ENCODE assay signal across 21 cellular contexts in the genomic region with DNA sequence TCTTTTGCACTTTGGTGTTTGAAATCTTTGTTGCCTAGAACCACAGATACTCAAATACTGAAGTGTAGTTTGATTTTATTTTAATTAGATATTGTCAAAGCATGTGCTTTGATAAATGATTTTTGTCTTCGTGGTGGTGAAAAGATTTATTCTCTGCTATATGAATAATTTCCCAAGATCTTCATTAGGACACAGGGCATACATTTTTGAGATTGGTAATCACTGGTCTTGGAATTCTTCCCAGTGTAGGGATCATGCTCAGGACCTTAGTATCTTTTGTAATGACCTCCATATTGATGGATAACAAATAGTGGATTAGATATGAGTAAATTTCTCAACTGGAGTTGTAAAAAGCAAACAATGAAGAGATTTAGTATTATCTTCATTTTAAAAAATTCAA. TPM values are rescaled to one million over a fixed set of nuclear protein-coding genes. Genes with fewer than 3 reads are reported as not detected.
DNase-seq lines count a peak whose midpoint lies in the region; ATAC-seq, FAIRE-seq and TF ChIP-seq lines count a peak whose summit lies in the region.
"Had no signal": no experiment of that assay in that cellular context is flagged by ENCODE, and none has a peak within 500 bp of the region (broad histone marks: within the 10 kb centered on the region; RNA-seq: fewer than 3 reads in every experiment).

No MANE protein-coding gene starts in this region.

- H4K20me1 ChIP-seq in astrocyte (ENCODE audit: insufficient read depth, low read length): peaks cover 28% of the 10 kb centered on the region

- H3K9me3 Mint-ChIP-seq in astrocyte (ENCODE audit: unreplicated experiment): peaks cover 6% of the 10 kb centered on the region

- 85 to 90% methylated on average over 1 of the region's 1 CpG for WGBS in heart right ventricle, 2 donors
- no CpG with 5 or more reads among the region's 1 CpG for WGBS in trophoblast cell (ENCODE audit: extremely low coverage, insufficient coverage, insufficient read length)

- H3K27ac Mint-ChIP-seq in astrocyte (ENCODE audit: unreplicated experiment): no peak overlapping the region

- H4K91ac ChIP-seq in trophoblast cell (ENCODE audit: low read depth, low read length): no peak overlapping the region

- H3K27ac ChIP-seq in astrocyte (ENCODE audit: low read depth, low read length) (no peak overlapping the region), heart right ventricle (no peak overlapping the region), trophoblast cell (ENCODE audit: low read depth, low read length) (no peak overlapping the region)

- no peak overlapping the region for H3K23ac ChIP-seq in trophoblast cell (ENCODE audit: low read length)

- H3K4me1 ChIP-seq in astrocyte (ENCODE audit: insufficient read depth, low read length): no peaks in the 10 kb centered on the region
- H3K4me1 ChIP-seq in heart right ventricle: no peaks in the 10 kb centered on the region
- H3K4me1 ChIP-seq in trophoblast cell (ENCODE audit: control insufficient read depth in 1 of 2, insufficient read depth in 2 of 2, low read length in 2 of 2): no peaks in the 10 kb centered on the region
- H3K4me1 ChIP-seq: Caco-2 had no signal

- intact Hi-C loops in heart right ventricle (cut with DNase I): loop anchor here in 1 of 10 donors (10.0 kb wide), 1 partner anchor 45 kb away; no protein-coding TSS in a partner anchor

- H3K36me3 Mint-ChIP-seq in astrocyte (ENCODE audit: low read depth, unreplicated experiment): peaks cover 16% of the 10 kb centered on the region

- H3K79me1 ChIP-seq in trophoblast cell (ENCODE audit: low read length): no peaks in the 10 kb centered on the region

- FAIRE-seq in astrocyte (lab: Jason Lieb, UNC): peak; percentile 43
- FAIRE-seq in frontal cortex (lab: Jason Lieb, UNC): no peak
- FAIRE-seq: GM12891, GM18507, H1, HepG2 had no signal

- H2AFZ ChIP-seq in astrocyte (ENCODE audit: low read depth, low read length): no peak overlapping the region
- no peak overlapping the region for H2AFZ ChIP-seq in trophoblast cell (ENCODE audit: insufficient read depth, low read length, poor library complexity)

- no peak overlapping the region for H3K4me3 Mint-ChIP-seq in astrocyte (ENCODE audit: unreplicated experiment)

- H3K4me1 Mint-ChIP-seq in astrocyte (ENCODE audit: low read depth, unreplicated experiment): peaks cover 2% of the 10 kb centered on the region

- no peak overlapping the region for H3K4ac ChIP-seq in trophoblast cell (ENCODE audit: low read depth, low read length)

- no peak overlapping the region for H2BK120ac ChIP-seq in trophoblast cell (ENCODE audit: insufficient read depth, low read length, poor library complexity)

- H3K18ac ChIP-seq in trophoblast cell (ENCODE audit: low read length): no peak overlapping the region

- H3K27me3 Mint-ChIP-seq in astrocyte (ENCODE audit: low read depth, unreplicated experiment): no peaks in the 10 kb centered on the region

- no peak overlapping the region for H4K8ac ChIP-seq in trophoblast cell (ENCODE audit: low read depth, low read length)

- H2BK5ac ChIP-seq in trophoblast cell (ENCODE audit: low read depth, low read length, poor library complexity): no peak overlapping the region

- no peak overlapping the region for H2AK5ac ChIP-seq in trophoblast cell (ENCODE audit: low read length)

- H3K9ac ChIP-seq in astrocyte (ENCODE audit: low read length) (no peak overlapping the region), trophoblast cell (ENCODE audit: low read length) (no peak overlapping the region)

- peaks cover 34% of the 10 kb centered on the region for H3K36me3 ChIP-seq in astrocyte (ENCODE audit: insufficient read depth, low read length)
- peaks cover 0 to 100% (median 35%) of the 10 kb centered on the region in 9 donors for H3K36me3 ChIP-seq in heart right ventricle
- peaks cover 10 to 14% of the 10 kb centered on the region in 2 experiments for H3K36me3 ChIP-seq in trophoblast cell (ENCODE audit: control insufficient read depth in 1 of 2, insufficient read depth in 2 of 2, low read length in 2 of 2)

- H3K4me3 ChIP-seq in AG10803 (ENCODE audit: low read length) (no peak overlapping the region), astrocyte (ENCODE audit: insufficient read depth, low read depth, low read length) (no peak overlapping the region), fibroblast of the aortic adventitia (ENCODE audit: low read depth, low read length) (no peak overlapping the region), heart right ventricle (no peak overlapping the region), trophoblast cell (ENCODE audit: low read depth, low read length) (no peak overlapping the region)

- H3K14ac ChIP-seq in trophoblast cell (ENCODE audit: low read length): no peak overlapping the region

- H3K4me2 ChIP-seq in astrocyte (ENCODE audit: low read length): no peak overlapping the region
- H3K4me2 ChIP-seq in trophoblast cell (ENCODE audit: low read length): no peak overlapping the region

- H4K12ac ChIP-seq in trophoblast cell (ENCODE audit: low read depth, low read length): no peak overlapping the region

- peaks cover 2% of the 10 kb centered on the region for H3K9me3 ChIP-seq in astrocyte (ENCODE audit: insufficient read depth, low read depth, low read length)
- peaks cover 0 to 20% (median 14%) of the 10 kb centered on the region in 11 donors for H3K9me3 ChIP-seq in heart right ventricle
- no peaks in the 10 kb centered on the region for H3K9me3 ChIP-seq in trophoblast cell (ENCODE audit: insufficient read depth, low read depth, low read length)
- H3K9me3 ChIP-seq: Caco-2 had no signal

- TF ChIP-seq CTCF in AG10803 (conservative IDR thresholded peaks at IDR 0.05; ENCODE audit: low read length) (no peak), astrocyte (IDR thresholded peaks at IDR 0.05; ENCODE audit: insufficient read depth, low read depth, low read length) (no peak), fibroblast of the aortic adventitia (IDR thresholded peaks at IDR 0.05; ENCODE audit: insufficient read depth, low read length) (no peak), heart right ventricle (IDR thresholded peaks at IDR 0.05) (no peak)

- no peak for ATAC-seq in heart right ventricle
- ATAC-seq: HepG2, Panc1 had no signal

- no peak overlapping the region for H2BK12ac ChIP-seq in trophoblast cell (ENCODE audit: low read length)

- no peaks in the 10 kb centered on the region for H3K27me3 ChIP-seq in astrocyte (ENCODE audit: insufficient read depth, low read length)
- H3K27me3 ChIP-seq in heart right ventricle: no peaks in the 10 kb centered on the region
- H3K27me3 ChIP-seq in trophoblast cell (ENCODE audit: insufficient read depth, low read length): no peaks in the 10 kb centered on the region

- peak; percentile 67 for DNase-seq in AG10803 (ENCODE audit: low read depth)
- DNase-seq in GM04504 (ENCODE audit: low read depth): peak; percentile 52
- DNase-seq in astrocyte (ENCODE audit: low read depth): peak; percentile 22
- DNase-seq in fibroblast of the aortic adventitia (ENCODE audit: low read depth): peak; percentile 22
- DNase-seq in COR-L47 (lab: John Stamatoyannopoulos, UW): no peak
- no peak for DNase-seq in heart right ventricle
- DNase-seq in trophoblast cell: no peak
- DNase-seq in frontal cortex (ENCODE audit: low spot score in 2 of 2): no peak
- DNase-seq: AML-193, Caco-2, MM.1S, NCI-H1092 treated with DMSO at 0.1 percent for 48 hours, NCI-H1694, NCI-H2107, NCI-H226, NCI-H524 treated with DMSO at 0.1 percent for 48 hours had no signal

- H3K79me2 ChIP-seq in astrocyte (ENCODE audit: insufficient read depth, low read length): peaks cover 30% of the 10 kb centered on the region
- no peaks in the 10 kb centered on the region for H3K79me2 ChIP-seq in trophoblast cell (ENCODE audit: control insufficient read depth, insufficient read depth, low read length, poor library complexity)

RNA-seq across cellular contexts. Expression of a gene that starts 28.2 kb away (rescaled TPM):
- total RNA-seq in astrocyte: 19.1 and 23.7 TPM in 2 replicates
- 27.9 and 32.1 TPM in 2 replicates for total RNA-seq in fibroblast of the aortic adventitia (ENCODE audit: low replicate concordance)
- total RNA-seq in heart right ventricle: 10 to 100 TPM in 9 of 10 donors, 1 to 10 TPM in 1; 9.0 to 15.1 (median 10.5) TPM
- polyA plus RNA-seq in heart right ventricle: 1 to 10 TPM; 8.2 to 9.7 TPM
- polyA plus RNA-seq in trophoblast cell (2013): 35.2 and 36.1 TPM in 2 replicates
- total RNA-seq in frontal cortex: 38.7 TPM

Comparison
In these comparisons a context has a peak if more than half of its experiments do, and no peak if none do; other contexts are left out.
1. DNase-seq: peak in AG10803 (single experiment), GM04504 (single experiment), astrocyte (single experiment) and fibroblast of the aortic adventitia (single experiment); none in COR-L47 (single experiment), heart right ventricle (0 of 2), trophoblast cell (0 of 2) and frontal cortex (0 of 2).